Comparison of ENCODE assay signal across 11 cellular contexts in the genomic region with DNA sequence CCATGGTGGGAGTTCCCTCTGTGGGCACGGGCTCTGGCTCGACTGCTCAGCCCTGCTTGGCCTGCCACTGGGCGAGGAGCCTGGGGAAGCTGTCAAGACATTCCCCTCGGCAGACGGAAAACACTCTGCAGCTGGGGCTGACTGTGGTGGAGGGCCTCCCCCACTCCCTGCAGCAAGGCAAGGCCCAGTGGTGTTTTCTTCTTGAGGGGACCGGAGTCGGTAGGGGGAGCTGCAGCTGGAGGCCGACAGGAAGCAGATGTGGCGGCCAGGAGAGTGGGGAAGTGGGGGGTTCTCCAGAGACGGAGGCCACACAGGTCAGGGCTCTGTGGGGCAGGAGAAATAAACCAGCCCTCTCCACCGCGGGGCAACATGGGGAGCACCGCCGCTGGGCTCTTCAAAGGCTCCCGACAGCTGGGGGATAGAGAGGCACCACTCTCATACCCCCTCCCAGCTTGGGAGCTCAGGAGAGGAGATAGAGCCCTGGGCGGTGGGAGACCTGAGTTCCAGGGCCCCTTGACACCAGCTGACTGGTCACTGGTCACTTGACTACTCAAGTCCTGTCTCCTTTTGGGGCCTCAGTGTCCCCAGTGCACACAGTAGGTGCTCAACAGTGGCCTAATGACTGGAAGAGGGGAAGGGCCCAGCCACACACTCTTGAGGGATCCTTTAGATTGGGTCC. TPM values are rescaled to one million over a fixed set of nuclear protein-coding genes. Genes with fewer than 3 reads are reported as not detected.
DNase-seq lines count a peak whose midpoint lies in the region; ATAC-seq and TF ChIP-seq lines count a peak whose summit lies in the region.
"Had no signal": no experiment of that assay in that cellular context is flagged by ENCODE, and none has a peak within 500 bp of the region (broad histone marks: within the 10 kb centered on the region; RNA-seq: fewer than 3 reads in every experiment).

No MANE protein-coding gene starts in this region.

- H3K4me3 ChIP-seq in GM12865 (ENCODE audit: low read depth, low read length) (no peak overlapping the region), fibroblast of villous mesenchyme (ENCODE audit: low read depth, low read length) (no peak overlapping the region)

- H3K4me1 ChIP-seq in foreskin keratinocyte: no peaks in the 10 kb centered on the region

- ATAC-seq in sciatic nerve (peak; percentile 19), foreskin keratinocyte (no peak), GM19397 (IDR thresholded peaks at IDR 0.05; ENCODE audit: unreplicated experiment) (no peak)

- intact Hi-C loops in sciatic nerve (cut with DNase I): no loop called here

- peak; percentile 23 for TF ChIP-seq CTCF in GM12865 (IDR thresholded peaks at IDR 0.05; ENCODE audit: insufficient read depth, low read depth, low read length, missing control alignments)
- peak; percentile 38 for TF ChIP-seq CTCF in fibroblast of villous mesenchyme (IDR thresholded peaks at IDR 0.05; ENCODE audit: insufficient read depth, low read depth, low read length)
- TF ChIP-seq CTCF in foreskin keratinocyte (conservative IDR thresholded peaks at IDR 0.05): no peak

- peaks cover under 1% of the 10 kb centered on the region for H3K27me3 ChIP-seq in foreskin keratinocyte

- DNase-seq in GM12865 (ENCODE audit: low read depth): peak; percentile 43
- peak; percentile 93 to 96 for DNase-seq in Kasumi-1 (lab: John Stamatoyannopoulos, UW)
- DNase-seq in fibroblast of villous mesenchyme (ENCODE audit: low read depth): peak; percentile 39
- DNase-seq in sciatic nerve (ENCODE audit: low spot score): peak; percentile 63
- DNase-seq in nucleus accumbens (lab: John Stamatoyannopoulos, UW): no peak
- no peak for DNase-seq in NCI-H2171 treated with DMSO at 0.1 percent for 48 hours (lab: John Stamatoyannopoulos, UW)
- DNase-seq in foreskin keratinocyte: no peak
- DNase-seq: DND-41; NCI-H446 treated with DMSO at 0.1 percent for 48 hours; stimulated activated CD4-positive, alpha-beta T cell treated with anti-CD3 and anti-CD28 coated beads, Interleukin-4, amount 100 ng/mL, for 24 hours had no signal

- no peak overlapping the region for H3K27ac ChIP-seq in foreskin keratinocyte

RNA-seq across cellular contexts. Expression of a gene that starts 43.4 kb away (rescaled TPM):
- 32.9 and 42.7 TPM in 2 replicates for total RNA-seq in fibroblast of villous mesenchyme
- 18.8 TPM for total RNA-seq in sciatic nerve
- total RNA-seq in foreskin keratinocyte: 93.2 and 99.0 TPM in 2 replicates
- polyA plus RNA-seq in foreskin keratinocyte: 97.0 and 106 TPM in 2 replicates

RNA-seq across cellular contexts. Expression of a gene that starts 54.7 kb away (rescaled TPM):
- total RNA-seq in fibroblast of villous mesenchyme (28.7 and 36.7 TPM in 2 replicates), sciatic nerve (150 TPM), foreskin keratinocyte (0.67 and 1.2 TPM in 2 replicates)
- polyA plus RNA-seq in foreskin keratinocyte: 0.33 and 0.49 TPM in 2 replicates

Comparison
In these comparisons a context has a peak if more than half of its experiments do, and no peak if none do; other contexts are left out.
1. DNase-seq: peak in GM12865 (single experiment), Kasumi-1 (2 of 2), fibroblast of villous mesenchyme (single experiment) and sciatic nerve (single experiment); none in nucleus accumbens (0 of 56), NCI-H2171 treated with DMSO at 0.1 percent for 48 hours (single experiment) and foreskin keratinocyte (0 of 2).
2. RNA of a gene that starts 54.7 kb away (total RNA-seq): 150 TPM in sciatic nerve (single experiment) and 28.7 to 36.7 TPM in fibroblast of villous mesenchyme; 0.67 to 1.2 TPM in foreskin keratinocyte; every median in the first group is over 10 times any median in the second.